In genomic region chr10:123433539-123433938, GRCh38 we compare ENCODE assay signal across 18 cellular contexts.
"Had no signal": no experiment of that assay in that cellular context is flagged by ENCODE, and none has a peak within 500 bp of the region (broad histone marks: within the 10 kb centered on the region; RNA-seq: fewer than 3 reads in every experiment).

No MANE protein-coding gene starts in this region.

- H3K27ac Mint-ChIP-seq: progenitor cell of endocrine pancreas; stimulated activated naive B cell treated with anti-CD40 and anti-IgM and Interleukin-4, amounts not matched to agents 10 μg/mL and 1 μg/mL and 100 μg/mL, for 72 hours; stimulated activated naive CD8-positive, alpha-beta T cell treated with anti-CD3 and anti-CD28 coated beads, Interleukin-15, Interleukin-2, amounts not matched to agents 100 ng/mL and 50 ng/mL, for 24 hours had no signal

- H3K4me1 Mint-ChIP-seq: naive thymus-derived CD4-positive, alpha-beta T cell; stimulated activated naive B cell treated with anti-CD40 and anti-IgM and Interleukin-4, amounts not matched to agents 10 μg/mL and 1 μg/mL and 100 μg/mL, for 72 hours had no signal

- H3K36me3 Mint-ChIP-seq: naive thymus-derived CD4-positive, alpha-beta T cell had no signal

- ATAC-seq: heart left ventricle; mucosa of descending colon; naive thymus-derived CD4-positive, alpha-beta T cell; right lobe of liver; stimulated activated naive B cell treated with anti-CD40 and anti-IgM and Interleukin-4, amounts not matched to agents 10 μg/mL and 1 μg/mL and 100 μg/mL, for 72 hours had no signal

- DNase-seq: heart left ventricle; hypothalamus; islet precursor cell; left ventricle myocardium inferior; mesendoderm; midbrain; mucosa of descending colon; naive thymus-derived CD4-positive, alpha-beta T cell; ovary; right lobe of liver; stimulated activated CD4-positive, alpha-beta T cell treated with anti-CD3 and anti-CD28 coated beads, Interleukin-1b, Interleukin-23, amount 100 ng/mL, for 48 hours; stimulated activated CD4-positive, alpha-beta T cell treated with anti-CD3 and anti-CD28 coated beads, Interleukin-2, amount 100 ng/mL, for 48 hours; stimulated activated CD4-positive, alpha-beta T cell treated with anti-CD3 and anti-CD28 coated beads, Interleukin-4, amount 100 ng/mL, for 4 hours; stimulated activated CD8-positive, alpha-beta memory T cell treated with anti-CD3 and anti-CD28 coated beads, Interleukin-4, amount 100 ng/mL, for 48 hours; stimulated activated naive B cell treated with anti-CD40 and anti-IgM and Interleukin-4, amounts not matched to agents 10 μg/mL and 1 μg/mL and 100 μg/mL, for 72 hours; tibial artery had no signal

- H3K4me3 Mint-ChIP-seq: naive thymus-derived CD4-positive, alpha-beta T cell; stimulated activated naive B cell treated with anti-CD40 and anti-IgM and Interleukin-4, amounts not matched to agents 10 μg/mL and 1 μg/mL and 100 μg/mL, for 72 hours; stimulated activated naive CD8-positive, alpha-beta T cell treated with anti-CD3 and anti-CD28 coated beads, Interleukin-15, Interleukin-2, amounts not matched to agents 100 ng/mL and 50 ng/mL, for 24 hours had no signal
